Comparison of ENCODE assay signal across 8 cellular contexts in the genomic region with DNA sequence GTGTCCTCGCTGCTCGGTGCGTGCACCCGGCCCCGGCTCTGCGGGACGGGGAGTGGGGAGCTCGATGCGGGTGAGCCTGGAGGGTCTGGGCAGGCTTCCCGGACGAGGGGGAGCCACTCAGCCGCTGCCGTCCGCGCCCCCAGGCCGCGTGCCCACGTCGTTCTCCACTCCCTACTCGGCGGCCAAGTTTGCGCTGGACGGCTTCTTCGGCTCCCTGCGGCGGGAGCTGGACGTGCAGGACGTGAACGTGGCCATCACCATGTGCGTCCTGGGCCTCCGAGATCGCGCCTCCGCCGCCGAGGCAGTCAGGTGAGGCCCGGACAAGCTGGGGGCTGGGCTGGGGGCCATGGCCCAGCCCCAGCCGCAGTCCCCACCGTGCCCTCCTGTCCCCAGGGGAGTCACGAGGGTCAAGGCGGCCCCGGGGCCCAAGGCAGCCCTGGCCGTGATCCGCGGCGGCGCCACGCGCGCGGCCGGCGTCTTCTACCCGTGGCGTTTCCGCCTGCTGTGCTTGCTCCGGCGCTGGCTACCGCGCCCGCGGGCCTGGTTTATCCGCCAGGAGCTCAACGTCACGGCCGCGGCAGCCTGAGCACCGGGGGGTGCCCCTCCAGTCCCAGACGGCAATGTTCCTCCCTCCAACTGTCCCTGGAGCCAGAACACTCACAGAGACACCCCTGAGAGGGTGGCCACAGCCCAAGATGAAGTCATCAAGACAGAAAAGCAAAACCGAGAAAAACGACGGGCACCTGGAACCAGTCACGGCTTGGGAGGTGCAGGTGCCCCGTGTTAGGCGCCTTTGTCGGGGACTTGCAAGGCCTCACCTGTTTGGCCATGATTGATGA. TPM values are rescaled to one million over a fixed set of nuclear protein-coding genes. Genes with fewer than 3 reads are reported as not detected.
DNase-seq lines count a peak whose midpoint lies in the region; ATAC-seq, FAIRE-seq and TF ChIP-seq lines count a peak whose summit lies in the region.

No MANE protein-coding gene starts in this region.

- 53 to 54% methylated on average over 75 to 76 of the region's 76 CpGs for WGBS in esophagus, 2 donors

- peak overlapping the region; percentile 85 for H3K4me2 ChIP-seq in parathyroid adenoma (ENCODE audit: low read length)

- H3K9me3 ChIP-seq in Caco-2 (no peaks in the 10 kb centered on the region), RWPE2 (ENCODE audit: severe bottlenecking) (no peaks in the 10 kb centered on the region), esophagus (ENCODE audit: control insufficient read depth in 2 of 2, insufficient read depth in 1 of 2, low read depth in 1 of 2, low read length in 1 of 2) (no peaks in the 10 kb centered on the region), parathyroid adenoma (ENCODE audit: control insufficient read depth, low read length) (no peaks in the 10 kb centered on the region)

- FAIRE-seq in frontal cortex (lab: Jason Lieb, UNC) = no peak

- H3K4me3 ChIP-seq in Caco-2 (ENCODE audit: low read depth, low read length) = peak overlapping the region; percentile 16; the same call in 1 of the 2 replicates
- H3K4me3 ChIP-seq in RWPE2 (ENCODE audit: severe bottlenecking) = peak overlapping the region; percentile 52
- peak overlapping the region; percentile 64 to 70 for H3K4me3 ChIP-seq in esophagus (ENCODE audit: low read depth in 1 of 2, low read length in 2 of 2)
- H3K4me3 ChIP-seq in parathyroid adenoma (ENCODE audit: low read depth, low read length) = peak overlapping the region; percentile 64

- H3K9ac ChIP-seq in parathyroid adenoma = no peak overlapping the region

- no peak for DNase-seq in Caco-2
- no peak for DNase-seq in RWPE2 (ENCODE audit: low spot score)
- no peak for DNase-seq in NCI-H510A (lab: John Stamatoyannopoulos, UW)
- DNase-seq in NCI-H748 treated with DMSO at 0.1 percent for 48 hours (lab: John Stamatoyannopoulos, UW) = no peak
- no peak for DNase-seq in frontal cortex (ENCODE audit: low spot score in 2 of 2)

- CTCF ChIA-PET in Caco-2 (lab: Charles Lee) = interaction anchor here (0.6 to 1.5 kb wide), 8 partner anchors 21 to 706 kb away, joined by 3 to 9 read pairs (median 5); a partner anchor contains a TSS

- H3K27ac ChIP-seq in RWPE2 (ENCODE audit: poor library complexity, severe bottlenecking) (no peak overlapping the region), esophagus (ENCODE audit: low read depth in 2 of 2, low read length in 1 of 2) (peak overlapping the region; percentile 23 to 56), parathyroid adenoma (no peak overlapping the region)

- no peaks in the 10 kb centered on the region for H3K4me1 Mint-ChIP-seq in Caco-2 (ENCODE audit: low read depth, unreplicated experiment)

- peak overlapping the region; percentile 43 for H3K27ac Mint-ChIP-seq in Caco-2 (ENCODE audit: unreplicated experiment)

- H3K79me2 ChIP-seq in parathyroid adenoma = peaks cover 14% of the 10 kb centered on the region

- H3K36me3 ChIP-seq in Caco-2 (ENCODE audit: control insufficient read depth, insufficient read depth, low read length) (peaks cover 7% of the 10 kb centered on the region), RWPE2 (ENCODE audit: low read depth) (peaks cover 17% of the 10 kb centered on the region), esophagus (ENCODE audit: control insufficient read depth in 2 of 2, insufficient read depth in 2 of 2, low read length in 1 of 2) (peaks cover 0 to 12% of the 10 kb centered on the region in 2 donors), parathyroid adenoma (ENCODE audit: control insufficient read depth, insufficient read depth, low read length) (no peaks in the 10 kb centered on the region)

- H3K4me3 Mint-ChIP-seq in Caco-2 (ENCODE audit: unreplicated experiment) = peak overlapping the region; percentile 75

- TF ChIP-seq CTCF in Caco-2 (IDR thresholded peaks at IDR 0.05; ENCODE audit: insufficient read depth in 1 of 2, low read depth in 1 of 2, low read length in 1 of 2, severe bottlenecking in 1 of 2, unreplicated experiment in 1 of 2) (no peak), RWPE2 (IDR thresholded peaks at IDR 0.05; ENCODE audit: poor library complexity, severe bottlenecking) (peak; percentile 59), parathyroid adenoma (IDR thresholded peaks at IDR 0.05) (no peak)

- no peaks in the 10 kb centered on the region for H3K9me3 Mint-ChIP-seq in Caco-2 (ENCODE audit: unreplicated experiment)

- ATAC-seq in RWPE2 (ENCODE audit: low read depth) (no peak), GM18517 (IDR thresholded peaks at IDR 0.05; ENCODE audit: unreplicated experiment) (no peak)

- H2AFZ ChIP-seq in parathyroid adenoma = peak overlapping the region; percentile 29

- intact Hi-C loops in Caco-2 (cut with micrococcal nuclease; ENCODE audit: unreplicated experiment) = no loop called here

- H3K27me3 ChIP-seq in Caco-2 (replicated peaks; ENCODE audit: control insufficient read depth, insufficient read depth, low read length) (no peaks in the 10 kb centered on the region), RWPE2 (ENCODE audit: insufficient read depth, poor library complexity, severe bottlenecking) (no peaks in the 10 kb centered on the region), esophagus (ENCODE audit: control insufficient read depth in 1 of 2, insufficient read depth in 2 of 2, low read length in 2 of 2) (no peaks in the 10 kb centered on the region), parathyroid adenoma (ENCODE audit: control insufficient read depth, insufficient read depth, low read length) (no peaks in the 10 kb centered on the region)

- H3K36me3 Mint-ChIP-seq in Caco-2 (ENCODE audit: insufficient read depth, unreplicated experiment) = peaks cover 30% of the 10 kb centered on the region

- H3K4me1 ChIP-seq in Caco-2 = no peaks in the 10 kb centered on the region
- no peaks in the 10 kb centered on the region for H3K4me1 ChIP-seq in RWPE2 (ENCODE audit: insufficient read depth, poor library complexity, severe bottlenecking)
- H3K4me1 ChIP-seq in esophagus (ENCODE audit: control insufficient read depth in 2 of 2, insufficient read depth in 2 of 2, low read length in 1 of 2) = peaks cover 3 to 17% of the 10 kb centered on the region in 2 donors
- no peaks in the 10 kb centered on the region for H3K4me1 ChIP-seq in parathyroid adenoma

- POLR2A ChIA-PET in Caco-2 (lab: Charles Lee) = interaction anchor here (0.8 to 1.2 kb wide), 3 partner anchors 31 to 140 kb away, joined by 3 to 6 read pairs (median 6); a partner anchor contains a TSS

- BruUV-seq in Caco-2 (replicated peaks; lab: Mats Ljungman, UMichigan) = no TSS peak

- H3K27me3 Mint-ChIP-seq in Caco-2 (ENCODE audit: insufficient read depth, unreplicated experiment) = no peaks in the 10 kb centered on the region

RNA-seq across cellular contexts. Expression of a gene that starts 2.5 kb away (rescaled TPM):
- total RNA-seq in Caco-2 (2022) = 951 and 1,003 TPM in 2 replicates
- polyA plus RNA-seq in esophagus = 1,000 to 10,000 TPM; 1,315 to 1,592 TPM
- 262 TPM for total RNA-seq in frontal cortex

RNA-seq across cellular contexts. Expression of a gene that starts 6.8 kb away (rescaled TPM):
- total RNA-seq in Caco-2 (2022) (2.4 and 3.1 TPM in 2 replicates), frontal cortex (27.3 TPM)
- 1 to 10 TPM; 3.8 to 4.1 TPM for polyA plus RNA-seq in esophagus

RNA-seq across cellular contexts. Expression of a gene that starts 7.3 kb away (rescaled TPM):
- total RNA-seq in Caco-2 (2022) = 43.1 and 44.0 TPM in 2 replicates
- polyA plus RNA-seq in esophagus = 100 to 1,000 TPM in 1 of 2 donors, 10 to 100 TPM in 1; 86.8 to 104 TPM
- 15.1 TPM for total RNA-seq in frontal cortex

RNA-seq across cellular contexts. Expression of a gene that starts 32.4 kb away (rescaled TPM):
- 174 and 208 TPM in 2 replicates for total RNA-seq in Caco-2 (2022)
- polyA plus RNA-seq in esophagus = 10 to 100 TPM; 19.3 to 36.1 TPM
- total RNA-seq in frontal cortex = 39.9 TPM

RNA-seq across cellular contexts. Expression of a gene that starts 32.9 kb away (rescaled TPM):
- not detected in 2 replicates for total RNA-seq in Caco-2 (2022)
- polyA plus RNA-seq in esophagus = not detected
- 0.41 TPM for total RNA-seq in frontal cortex

Comparison
In these comparisons a context has a peak if more than half of its experiments do, and no peak if none do; other contexts are left out.
1. H3K4me3 ChIP-seq: peak in every context shown above with its lines; median percentile 67 in esophagus; 64 in parathyroid adenoma; 52 in RWPE2; 16 in Caco-2.
2. H3K27ac ChIP-seq: peak in esophagus (2 of 2); none in RWPE2 (single experiment) and parathyroid adenoma (single experiment).